ENCODE assay signal across 8 cellular contexts in genomic region chr6:139134817-139135577, GRCh38. TPM values are rescaled to one million over a fixed set of nuclear protein-coding genes. Genes with fewer than 3 reads are reported as not detected.
DNase-seq lines count a peak whose midpoint lies in the region; ATAC-seq and TF ChIP-seq lines count a peak whose summit lies in the region.

Gene HECA, plus strand, starts transcription at chr6:139135080. Its CDS starts 317 bp downstream, at chr6:139135397.

- peak within 1 kb of the TSS; percentile 84 for H3K4me3 ChIP-seq in fibroblast of the aortic adventitia (ENCODE audit: low read depth, low read length)

- peak within 1 kb of the TSS; percentile 80 for H2BK12ac ChIP-seq in H9 (ENCODE audit: insufficient read length, low read depth, low read length)

- H2BK5ac ChIP-seq in H9 (ENCODE audit: insufficient read length, low read length): no peak within 1 kb of the TSS

- H3K56ac ChIP-seq in H9 (ENCODE audit: insufficient read length, low read depth, low read length): no peak within 1 kb of the TSS

- peak within 1 kb of the TSS in 2 of 3 experiments; percentile 44 to 93; a peak in 4 of 7 replicates for H3K27ac Mint-ChIP-seq in H9
- H3K27ac Mint-ChIP-seq in nephron: peak within 1 kb of the TSS; percentile 73 to 96 (median 83)

- no peak within 1 kb of the TSS for H2BK20ac ChIP-seq in H9 (ENCODE audit: low read depth, low read length, poor library complexity, severe bottlenecking)

- H3K4me1 Mint-ChIP-seq in H9 (peaks cover 18 to 21% of the 10 kb centered on the region in 2 experiments), nephron (peaks cover 44% of the 10 kb centered on the region)

- no peak within 1 kb of the TSS for H3K4ac ChIP-seq in H9 (ENCODE audit: low read depth, low read length)

- no peak within 1 kb of the TSS for H2AFZ ChIP-seq in H9 (ENCODE audit: low read length)

- DNase-seq in EL (peak; percentile 94), H9 (peak; percentile 92), M059J (ENCODE audit: low read depth) (peak; percentile 93), SHP77 treated with DMSO at 0.1 percent for 48 hours (lab: John Stamatoyannopoulos, UW) (peak; percentile 51), fibroblast of the aortic adventitia (ENCODE audit: low read depth) (peak; percentile 92)
- peak; percentile 100 for DNase-seq in activated effector memory CD4-positive, alpha-beta T cell treated with anti-CD3 and anti-CD28 coated beads, Interleukin-2, amount 50 U/mL, for 16 hours
- peak; percentile 100 for DNase-seq in stimulated activated naive CD8-positive, alpha-beta T cell treated with anti-CD3 and anti-CD28 coated beads, Interleukin-15, Interleukin-2, amounts not matched to agents 100 U/mL and 50 U/mL, for 24 hours

- peak within 1 kb of the TSS; percentile 17 for H3K18ac ChIP-seq in H9 (ENCODE audit: insufficient read length, low read depth, low read length)

- TF ChIP-seq CTCF in H9 (conservative IDR thresholded peaks at IDR 0.05): no peak
- TF ChIP-seq CTCF in fibroblast of the aortic adventitia (IDR thresholded peaks at IDR 0.05; ENCODE audit: insufficient read depth, low read length): no peak
- TF ChIP-seq CTCF in nephron (IDR thresholded peaks at IDR 0.05; ENCODE audit: unreplicated experiment in 3 of 3): no peak

- H2BK15ac ChIP-seq in H9 (ENCODE audit: low read depth, low read length): no peak within 1 kb of the TSS

- H3K36me3 Mint-ChIP-seq in H9 (ENCODE audit: insufficient read depth in 1 of 3, low read depth in 3 of 3): peaks cover 0 to 9% (median 2%) of the 10 kb centered on the region in 3 experiments; a peak in 4 of 7 replicates
- no peaks in the 10 kb centered on the region for H3K36me3 Mint-ChIP-seq in nephron (ENCODE audit: low read depth)

- H2BK120ac ChIP-seq in H9 (ENCODE audit: low read depth, low read length, poor library complexity, severe bottlenecking): no peak within 1 kb of the TSS

- peak within 1 kb of the TSS; percentile 64 for H3K9ac ChIP-seq in H9 (ENCODE audit: extremely low read depth, insufficient read length, low read length)

- H3K9me3 Mint-ChIP-seq in H9 (no peaks in the 10 kb centered on the region), nephron (no peaks in the 10 kb centered on the region)

- peak; percentile 88 for ATAC-seq in stimulated activated naive CD8-positive, alpha-beta T cell treated with anti-CD3 and anti-CD28 coated beads, Interleukin-15, Interleukin-2, amounts not matched to agents 100 U/mL and 50 U/mL, for 24 hours

- no peak within 1 kb of the TSS for H2AK5ac ChIP-seq in H9 (ENCODE audit: insufficient read length, low read length)

- no peaks in the 10 kb centered on the region for H4K20me1 ChIP-seq in H9 (ENCODE audit: control insufficient read depth, insufficient read depth, insufficient read length)

- no peaks in the 10 kb centered on the region for H3K4me1 ChIP-seq in H9 (ENCODE audit: insufficient read depth, low read length)

- H3K27me3 ChIP-seq in H9 (ENCODE audit: insufficient read depth, low read length): no peaks in the 10 kb centered on the region

- H3T11ph ChIP-seq in H9 (ENCODE audit: low read length): no peak within 1 kb of the TSS

- H3K79me1 ChIP-seq in H9 (ENCODE audit: insufficient read depth, low read depth, low read length, poor library complexity, severe bottlenecking): no peaks in the 10 kb centered on the region

- peaks cover 5% of the 10 kb centered on the region for H3K23me2 ChIP-seq in H9 (ENCODE audit: insufficient read length, low read depth, low read length, poor library complexity, severe bottlenecking)

- peak within 1 kb of the TSS; percentile 46 for H3K4me2 ChIP-seq in H9 (ENCODE audit: insufficient read depth, insufficient read length, low read length)

- no peak within 1 kb of the TSS for H3K23ac ChIP-seq in H9 (ENCODE audit: insufficient read length, low read depth, low read length)

- peak within 1 kb of the TSS; percentile 68; the same call in 1 of the 2 replicates for H3K14ac ChIP-seq in H9 (ENCODE audit: insufficient read depth, low read length)

- peaks cover 3% of the 10 kb centered on the region for H3K27me3 Mint-ChIP-seq in H9 (ENCODE audit: low read depth)
- H3K27me3 Mint-ChIP-seq in nephron (ENCODE audit: low read depth): no peaks in the 10 kb centered on the region

- H4K8ac ChIP-seq in H9 (replicated peaks; ENCODE audit: insufficient read length, low read depth, low read length): no peak within 1 kb of the TSS

- WGBS in H9 (ENCODE audit: extremely low coverage, insufficient read length, low lambda C conversion rate): no CpG with 5 or more reads among the region's 105 CpGs

- no peak within 1 kb of the TSS for H3K27ac ChIP-seq in H9 (ENCODE audit: insufficient read length, low read depth, low read length)

- H3K79me2 ChIP-seq in H9 (ENCODE audit: insufficient read depth, low read length): no peaks in the 10 kb centered on the region

- no peaks in the 10 kb centered on the region for H3K9me3 ChIP-seq in H9 (ENCODE audit: control insufficient read depth, low read depth, low read length)

- H3K4me3 Mint-ChIP-seq in H9 (peak within 1 kb of the TSS; percentile 83 to 91), nephron (peak within 1 kb of the TSS; percentile 92 to 96 (median 95))

- no peak within 1 kb of the TSS for H4K91ac ChIP-seq in H9 (ENCODE audit: insufficient read length, low read depth, low read length)

- H4K5ac ChIP-seq in H9 (ENCODE audit: insufficient read length, low read depth, low read length): no peak within 1 kb of the TSS

RNA-seq across cellular contexts. Expression of gene HECA, which starts in this region (rescaled TPM):
- 4.8 and 5.0 TPM in 2 replicates for total RNA-seq in H9 (2021)
- total RNA-seq in M059J (2014; rRNA removed; shearing (Covaris generic)): 9.9 and 15.2 TPM in 2 replicates
- total RNA-seq in fibroblast of the aortic adventitia (ENCODE audit: low replicate concordance): 29.9 and 36.3 TPM in 2 replicates
